8 cellular contexts compared by ENCODE assay signal in the genomic region with DNA sequence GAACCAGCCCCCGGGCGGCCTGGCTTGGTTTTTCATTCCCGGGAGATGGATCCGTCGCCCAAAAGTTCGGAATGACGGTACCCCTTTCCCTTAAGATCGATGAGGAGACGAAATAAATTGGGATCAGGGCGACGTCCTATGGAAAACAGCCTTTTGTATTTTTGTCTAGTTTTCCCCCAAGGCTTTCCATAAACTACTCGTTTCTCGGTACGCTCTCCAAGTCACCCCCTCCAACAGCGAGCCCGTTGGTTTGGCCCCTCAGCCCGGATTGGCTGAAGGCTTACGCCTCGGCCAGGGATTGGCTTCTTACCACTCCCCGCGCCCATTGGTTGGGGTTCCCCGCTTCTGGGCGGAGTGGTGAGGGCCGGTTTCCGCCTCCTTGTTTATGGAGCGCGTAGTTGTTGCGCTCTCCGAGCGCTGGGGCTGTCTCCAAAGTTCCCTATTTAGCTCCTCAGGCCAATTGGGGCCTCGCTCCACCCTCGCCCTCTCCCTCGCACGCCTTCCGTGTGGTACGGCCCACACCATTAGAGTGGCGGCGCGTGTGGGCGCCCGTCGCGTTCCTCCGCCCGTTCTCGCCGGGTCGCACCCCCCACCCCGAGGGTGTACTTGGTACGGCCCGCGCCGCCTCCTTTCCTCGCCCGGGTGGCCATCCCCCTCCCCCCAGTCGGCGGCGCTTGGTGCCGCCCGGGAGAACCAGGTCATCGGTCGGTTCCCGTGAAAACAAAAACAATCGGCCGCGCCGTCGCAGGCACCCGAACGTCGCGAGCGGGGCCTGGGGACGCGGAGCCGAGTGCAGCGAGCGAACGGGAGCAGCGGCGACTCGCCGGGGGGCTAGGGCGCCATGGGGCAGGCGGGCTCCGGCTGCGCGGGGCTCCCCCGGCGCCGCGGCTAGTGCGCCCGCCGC. TPM values are rescaled to one million over a fixed set of nuclear protein-coding genes. Genes with fewer than 3 reads are reported as not detected.
A peak's percentile ranks its signal among the peaks of the same experiment; 100 is the strongest.
DNase-seq lines count a peak whose midpoint lies in the region; TF ChIP-seq lines count a peak whose summit lies in the region.
"Not testable (repeated sequence)": the region's sequence is repeated elsewhere in the genome, so short reads cannot be mapped to it uniquely, and the experiment has no call there.

A gene with protein sequence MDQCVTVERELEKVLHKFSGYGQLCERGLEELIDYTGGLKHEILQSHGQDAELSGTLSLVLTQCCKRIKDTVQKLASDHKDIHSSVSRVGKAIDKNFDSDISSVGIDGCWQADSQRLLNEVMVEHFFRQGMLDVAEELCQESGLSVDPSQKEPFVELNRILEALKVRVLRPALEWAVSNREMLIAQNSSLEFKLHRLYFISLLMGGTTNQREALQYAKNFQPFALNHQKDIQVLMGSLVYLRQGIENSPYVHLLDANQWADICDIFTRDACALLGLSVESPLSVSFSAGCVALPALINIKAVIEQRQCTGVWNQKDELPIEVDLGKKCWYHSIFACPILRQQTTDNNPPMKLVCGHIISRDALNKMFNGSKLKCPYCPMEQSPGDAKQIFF (plus strand): TSS at position 655 of the 904 bp plus-strand sequence. CDS start 377 bp downstream, outside the sequence.

- not testable (repeated sequence) for H3K36me3 ChIP-seq in OCI-LY7 (ENCODE audit: insufficient read depth, low read length); endodermal cell (ENCODE audit: control insufficient read depth, insufficient read depth, low read length); mesendoderm (ENCODE audit: control insufficient read depth, insufficient read depth, low read length)

- H3K27me3 Mint-ChIP-seq in endodermal cell (ENCODE audit: insufficient read depth) = not testable (repeated sequence)

- not testable (repeated sequence) for H2BK15ac ChIP-seq in mesendoderm (replicated peaks; ENCODE audit: low read depth)

- not testable (repeated sequence) for H3K9me2 ChIP-seq in OCI-LY7 (ENCODE audit: insufficient read depth, low read length)

- H2AFZ ChIP-seq in OCI-LY7 (ENCODE audit: low read length) = 0 out of 2 replicates have a peak within 1 kb of the TSS, but pooled peaks have one; percentile 41

- peak within 1 kb of the TSS; percentile 64 for H3K4me3 Mint-ChIP-seq in endodermal cell

- H3K4me3 ChIP-seq in OCI-LY7 (ENCODE audit: low read depth, low read length, poor library complexity, severe bottlenecking) (peak within 1 kb of the TSS; percentile 71), endodermal cell (ENCODE audit: low read length) (peak within 1 kb of the TSS; percentile 87), mesendoderm (ENCODE audit: low read length) (peak within 1 kb of the TSS; percentile 40)

- H4K5ac ChIP-seq in mesendoderm (ENCODE audit: low read length) = not testable (repeated sequence)

- H3K18ac ChIP-seq in mesendoderm (ENCODE audit: low read length) = not testable (repeated sequence)

- DNase-seq in CMK (ENCODE audit: low read depth) = peak; percentile 79
- DNase-seq in GM20000 (ENCODE audit: low spot score) = peak; percentile 55
- peak; percentile 81 for DNase-seq in HT-29 (ENCODE audit: low spot score)
- DNase-seq in OCI-LY7 (ENCODE audit: low spot score) = peak; percentile 91
- peak; percentile 96 for DNase-seq in activated CD8-positive, alpha-beta memory T cell treated with anti-CD3 and anti-CD28 coated beads, Interleukin-2, amount 50 U/mL, for 4 hours
- peak; percentile 91 for DNase-seq in endodermal cell
- peak; percentile 89 for DNase-seq in mesendoderm
- DNase-seq in stimulated activated CD8-positive, alpha-beta memory T cell treated with anti-CD3 and anti-CD28 coated beads, Interleukin-12 subunit alpha, Interleukin-12 subunit beta, amount 100 ng/mL, for 1 hour (ENCODE audit: low read depth) = peak; percentile 85

- intact Hi-C loops in OCI-LY7 (cut with micrococcal nuclease; ENCODE audit: unreplicated experiment) = not testable (repeated sequence)

- H3K4me2 ChIP-seq in OCI-LY7 (ENCODE audit: low read length) = peak within 1 kb of the TSS; percentile 68
- not testable (repeated sequence) for H3K4me2 ChIP-seq in mesendoderm (ENCODE audit: low read length)

- H3K27ac Mint-ChIP-seq in endodermal cell = peak within 1 kb of the TSS; percentile 52

- peak within 1 kb of the TSS; percentile 69 for H3K27ac ChIP-seq in OCI-LY7 (ENCODE audit: low read depth, low read length, poor library complexity, severe bottlenecking)
- H3K27ac ChIP-seq in endodermal cell (ENCODE audit: low read depth, low read length) = peak within 1 kb of the TSS; percentile 81
- peak within 1 kb of the TSS; percentile 79 for H3K27ac ChIP-seq in mesendoderm (ENCODE audit: low read depth, low read length)

- H2AK5ac ChIP-seq in mesendoderm (ENCODE audit: low read length) = not testable (repeated sequence)

- H3K9ac ChIP-seq in endodermal cell (ENCODE audit: extremely low read depth, low read length, poor library complexity, severe bottlenecking) (peak within 1 kb of the TSS; percentile 30), mesendoderm (ENCODE audit: low read length) (peak within 1 kb of the TSS; percentile 68)

- H3K79me1 ChIP-seq in mesendoderm (ENCODE audit: low read length) = not testable (repeated sequence)

- H3K36me3 Mint-ChIP-seq in endodermal cell (ENCODE audit: low read depth) = not testable (repeated sequence)

- not testable (repeated sequence) for H3K4me1 Mint-ChIP-seq in endodermal cell

- peak within 1 kb of the TSS; percentile 81 for H3K56ac ChIP-seq in mesendoderm (ENCODE audit: low read length)

- CTCF ChIA-PET in OCI-LY7 (lab: Charles Lee; ENCODE audit: unreplicated experiment) = not testable (repeated sequence)

- WGBS in endodermal cell (ENCODE audit: insufficient coverage in 1 of 2, insufficient read length in 1 of 2), 2 experiments = 0% methylated on average over 58 of the region's 95 CpGs; no CpG with 5 or more reads in 1 of the 2 experiments
- no CpG with 5 or more reads among the region's 95 CpGs for WGBS in mesendoderm (ENCODE audit: extremely low coverage, insufficient coverage, low lambda C conversion rate)

- H3K4ac ChIP-seq in mesendoderm (ENCODE audit: low read depth, low read length) = not testable (repeated sequence)

- H3K9me3 ChIP-seq in OCI-LY7 (ENCODE audit: low read length); endodermal cell (ENCODE audit: control insufficient read depth, low read length): not testable (repeated sequence)

- H3K23ac ChIP-seq in mesendoderm (ENCODE audit: low read length) = not testable (repeated sequence)

- H3K9me3 Mint-ChIP-seq in endodermal cell = not testable (repeated sequence)

- POLR2A ChIA-PET in OCI-LY7 (lab: Charles Lee) = not testable (repeated sequence)

- H3K27me3 ChIP-seq in endodermal cell (ENCODE audit: control insufficient read depth, insufficient read depth, low read length, poor library complexity, severe bottlenecking); mesendoderm (ENCODE audit: insufficient read depth, low read length, poor library complexity): not testable (repeated sequence)

- H2BK5ac ChIP-seq in mesendoderm (ENCODE audit: low read length) = not testable (repeated sequence)

- H3K79me2 ChIP-seq in OCI-LY7 (ENCODE audit: insufficient read depth, low read depth, low read length) = peaks cover 13% of the 10 kb centered on the region
- H3K79me2 ChIP-seq in mesendoderm (ENCODE audit: control insufficient read depth, insufficient read depth, low read length) = not testable (repeated sequence)

- H4K8ac ChIP-seq in mesendoderm (ENCODE audit: low read depth, low read length) = not testable (repeated sequence)

- not testable (repeated sequence) for H3K4me1 ChIP-seq in OCI-LY7 (ENCODE audit: insufficient read depth, low read length, poor library complexity, severe bottlenecking); endodermal cell (ENCODE audit: control insufficient read depth, insufficient read depth, low read length); mesendoderm (ENCODE audit: control insufficient read depth, low read depth, low read length)

- not testable (repeated sequence) for H2BK120ac ChIP-seq in mesendoderm (ENCODE audit: low read depth, low read length)

- not testable (repeated sequence) for TF ChIP-seq CTCF in GM20000 (IDR thresholded peaks at IDR 0.05; ENCODE audit: extremely low read depth, missing control alignments); OCI-LY7 (conservative IDR thresholded peaks at IDR 0.05; ENCODE audit: low read length); endodermal cell (conservative IDR thresholded peaks at IDR 0.05)

- not testable (repeated sequence) for H4K20me1 ChIP-seq in OCI-LY7 (ENCODE audit: insufficient read depth, low read length)

- BruUV-seq in OCI-LY7 (replicated peaks; lab: Mats Ljungman, UMichigan) = not testable (repeated sequence)

RNA-seq across cellular contexts. Expression of the gene that starts here (rescaled TPM):
- 33.1 and 39.6 TPM in 2 replicates for total RNA-seq in HT-29 (2014; rRNA removed; shearing (Covaris generic))
- total RNA-seq in OCI-LY7 (2014; rRNA removed; shearing (Covaris generic)) = 55.2 and 60.6 TPM in 2 replicates
- total RNA-seq in OCI-LY7 (2022) = 62.7 and 73.7 TPM in 2 replicates
- 10 to 100 TPM; 45.4 to 49.3 TPM for total RNA-seq in endodermal cell
- 26.3 TPM for polyA plus RNA-seq in endodermal cell (2013, experiment 1 of 2)
- 25.9 TPM for polyA plus RNA-seq in endodermal cell (2013, experiment 2 of 2)
- 29.6 TPM for polyA plus RNA-seq in mesendoderm (2013, experiment 1 of 2)
- polyA plus RNA-seq in mesendoderm (2013, experiment 2 of 2) = 27.0 TPM

Comparison
In these comparisons a context has a peak if more than half of its experiments do, and no peak if none do; other contexts are left out.
1. Peak in every context shown above with its lines: DNase-seq, H3K4me3 ChIP-seq and H3K27ac ChIP-seq.